8 cellular contexts compared by ENCODE assay signal in genomic region chr1:117121589-117122296, GRCh38. TPM values are rescaled to one million over a fixed set of nuclear protein-coding genes. Genes with fewer than 3 reads are reported as not detected.
DNase-seq lines count a peak whose midpoint lies in the region; ATAC-seq, FAIRE-seq and TF ChIP-seq lines count a peak whose summit lies in the region.

Gene TRIM45 (minus strand): TSS chr1:117121749. CDS start chr1:117121201, 548 bp downstream.

- H3K4me1 ChIP-seq in right atrium auricular region (peaks cover 0 to 23% of the 10 kb centered on the region in 2 donors), psoas muscle (peaks cover 45% of the 10 kb centered on the region)

- H3K27ac Mint-ChIP-seq in T-helper 17 cell: peak within 1 kb of the TSS; percentile 84

- TF ChIP-seq CTCF in right atrium auricular region (IDR thresholded peaks at IDR 0.05): peak; percentile 80 to 85
- TF ChIP-seq CTCF in psoas muscle (IDR thresholded peaks at IDR 0.05): peak; percentile 73

- H3K4me3 Mint-ChIP-seq in T-helper 17 cell: peak within 1 kb of the TSS; percentile 93

- TF ChIP-seq POLR2A in GM12892 (IDR thresholded peaks at IDR 0.05; ENCODE audit: low read depth, low read length): peak; percentile 38; the same call in 1 of the 2 replicates

- H3K4me3 ChIP-seq in right atrium auricular region (peak within 1 kb of the TSS; percentile 54 to 75), psoas muscle (peak within 1 kb of the TSS; percentile 78)

- no peaks in the 10 kb centered on the region for H3K9me3 ChIP-seq in T-helper 17 cell (ENCODE audit: control insufficient read depth, low read length, poor library complexity, severe bottlenecking)
- no peaks in the 10 kb centered on the region for H3K9me3 ChIP-seq in right atrium auricular region
- H3K9me3 ChIP-seq in psoas muscle: no peaks in the 10 kb centered on the region

- ATAC-seq in HG02840 (IDR thresholded peaks at IDR 0.05; ENCODE audit: low FRiP score, unreplicated experiment) (peak; percentile 85), T-helper 17 cell (peak; percentile 90), psoas muscle (peak; percentile 90 to 95 (median 92))

- WGBS in psoas muscle, 3 donors: 0 to 1% (median 1%) methylated on average over 65 to 70 of the region's 70 CpGs

- peaks cover 13% of the 10 kb centered on the region for H3K4me1 Mint-ChIP-seq in T-helper 17 cell

- H3K27ac ChIP-seq in angular gyrus (ENCODE audit: low read depth, low read length) (peak within 1 kb of the TSS; percentile 95), right atrium auricular region (peak within 1 kb of the TSS; percentile 94), psoas muscle (peak within 1 kb of the TSS; percentile 95)

- DNase-seq in GM12892 (ENCODE audit: insufficient read length) (peak; percentile 73), NCI-H146 (lab: John Stamatoyannopoulos, UW) (peak; percentile 96), T-helper 17 cell (peak; percentile 69 to 80 (median 69)), right atrium auricular region (ENCODE audit: low spot score) (peak; percentile 98), psoas muscle (peak; percentile 97 to 98), urothelium cell line (ENCODE audit: low spot score) (peak; percentile 96)

- peaks cover 3% of the 10 kb centered on the region for H3K36me3 Mint-ChIP-seq in T-helper 17 cell (ENCODE audit: low read depth)

- H3K27me3 ChIP-seq in right atrium auricular region (no peaks in the 10 kb centered on the region), psoas muscle (ENCODE audit: insufficient read depth in 3 of 3, low read length in 2 of 3) (no peaks in the 10 kb centered on the region)

- FAIRE-seq in GM12892 (lab: Jason Lieb, UNC): peak; percentile 83
- FAIRE-seq in urothelium cell line (lab: Jason Lieb, UNC): peak; percentile 53

- intact Hi-C loops in psoas muscle (cut with DNase I): loop anchor here in 1 of 2 donors (1.0 to 5.0 kb wide), 2 partner anchors 28 to 246 kb away; partner anchors contain the start of gene MAN1A2

- H3K27me3 Mint-ChIP-seq in T-helper 17 cell: no peaks in the 10 kb centered on the region

- no peaks in the 10 kb centered on the region for H3K36me3 ChIP-seq in right atrium auricular region
- H3K36me3 ChIP-seq in psoas muscle (ENCODE audit: insufficient read depth in 1 of 2, low read depth in 1 of 2): peaks cover 0 to 2% of the 10 kb centered on the region in 2 donors

RNA-seq across cellular contexts. Expression of gene TRIM45, which starts in this region (rescaled TPM):
- 1.4 TPM for polyA plus RNA-seq in GM12892 (2012; ENCODE audit: missing spikeins)
- 1 to 10 TPM; 1.0 to 1.4 TPM for total RNA-seq in T-helper 17 cell
- total RNA-seq in right atrium auricular region: 10 to 100 TPM in 1 of 2 donors, 1 to 10 TPM in 1; 4.8 to 10.9 TPM
- total RNA-seq in psoas muscle: 10 to 100 TPM in 3 of 4 donors, 1 to 10 TPM in 1; 7.3 to 25.4 (median 13.2) TPM
- polyA plus RNA-seq in psoas muscle: 10 to 100 TPM in 1 of 3 donors, 1 to 10 TPM in 2; 3.3 to 17.1 (median 8.4) TPM

Comparison
In these comparisons a context has a peak if more than half of its experiments do, and no peak if none do; other contexts are left out.
1. Peak in every context shown above with its lines: DNase-seq, ATAC-seq, H3K4me3 ChIP-seq and H3K27ac ChIP-seq.